17 cellular contexts compared by ENCODE assay signal in the genomic region with DNA sequence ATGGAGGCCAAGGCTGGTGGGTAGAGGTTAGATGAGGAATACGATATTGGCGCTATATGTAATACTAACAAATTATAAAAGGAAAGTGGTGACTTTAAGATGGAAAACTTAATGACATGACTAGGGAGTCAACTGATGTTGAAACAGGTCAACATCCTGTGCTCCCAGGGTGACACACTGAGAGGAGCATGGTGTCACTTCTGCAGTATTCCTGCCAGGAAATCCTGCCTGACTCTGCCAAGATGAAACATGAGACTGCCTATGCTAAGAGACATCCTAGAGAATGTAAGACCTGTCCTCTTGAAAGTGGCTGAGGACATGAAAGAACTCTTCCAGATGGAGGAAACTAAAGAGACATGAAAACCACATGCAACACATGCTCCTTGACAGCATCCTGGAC.
"Had no signal": no experiment of that assay in that cellular context is flagged by ENCODE, and none has a peak within 500 bp of the region (broad histone marks: within the 10 kb centered on the region; RNA-seq: fewer than 3 reads in every experiment).

No MANE protein-coding gene starts in this region.

- H3K36me3 ChIP-seq: esophagus squamous epithelium, lower lobe of right lung, neural progenitor cell, pancreas, tibial nerve, vagina had no signal

- H3K27ac ChIP-seq: esophagus squamous epithelium, foreskin keratinocyte, lower lobe of right lung, neural progenitor cell, pancreas, tibial nerve, vagina had no signal

- ATAC-seq: activated T-cell treated with anti-CD3 and anti-CD28 coated beads, Interleukin-2, amount 50 U/mL, for 72 hours; foreskin keratinocyte; lower lobe of right lung; pancreas; stimulated activated naive B cell treated with anti-CD40 and anti-IgM and Interleukin-4, amounts not matched to agents 10 μg/mL and 1 μg/mL and 100 μg/mL, for 72 hours had no signal

- H3K9me3 ChIP-seq: esophagus squamous epithelium, lower lobe of right lung, pancreas, tibial nerve, vagina had no signal

- DNase-seq: activated CD4-positive, alpha-beta memory T cell treated with anti-CD3 and anti-CD28 coated beads for 36 hours; activated CD4-positive, alpha-beta T cell treated with anti-CD3 and anti-CD28 coated beads for 1 hour; activated gamma-delta T cell treated with Interleukin-2 at 50 U/mL for 16 hours; activated naive CD8-positive, alpha-beta T cell treated with anti-CD3 and anti-CD28 coated beads for 36 hours; activated T-cell treated with anti-CD3 and anti-CD28 coated beads, Interleukin-2, amount 50 U/mL, for 72 hours; anterior cingulate cortex; esophagus squamous epithelium; foreskin keratinocyte; head of caudate nucleus; lower lobe of right lung; pancreas; retina; stimulated activated naive B cell treated with anti-CD40 and anti-IgM and Interleukin-4, amounts not matched to agents 10 μg/mL and 1 μg/mL and 100 μg/mL, for 72 hours; T-helper 9 cell had no signal

- H3K4me3 ChIP-seq: esophagus squamous epithelium, lower lobe of right lung, neural progenitor cell, pancreas, tibial nerve, vagina had no signal

- H3K4me1 ChIP-seq: lower lobe of right lung, neural progenitor cell, pancreas, tibial nerve had no signal

- H3K27me3 ChIP-seq: foreskin keratinocyte, neural progenitor cell, pancreas, tibial nerve, vagina had no signal
